Comparison of ENCODE assay signal across 21 cellular contexts in the genomic region with DNA sequence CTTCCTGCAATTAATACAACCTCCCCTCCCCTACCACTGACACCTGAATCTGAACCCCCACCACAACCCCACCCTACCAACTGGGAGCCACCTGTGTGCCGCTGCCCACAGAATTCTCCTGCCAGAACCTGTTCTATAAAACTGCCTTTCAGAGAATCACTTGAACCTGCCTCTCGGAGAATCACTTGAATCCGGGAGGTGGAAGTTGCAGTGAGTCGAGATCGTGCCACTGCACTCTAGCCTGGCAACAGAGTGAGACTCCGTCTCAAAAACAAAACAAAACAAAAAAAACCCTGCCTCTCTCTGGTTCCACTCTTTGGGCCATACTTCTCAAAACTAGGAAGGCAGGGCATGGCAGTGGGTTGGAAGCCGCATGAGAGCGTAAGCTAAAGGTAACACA. TPM values are rescaled to one million over a fixed set of nuclear protein-coding genes. Genes with fewer than 3 reads are reported as not detected.
DNase-seq lines count a peak whose midpoint lies in the region; ATAC-seq and TF ChIP-seq lines count a peak whose summit lies in the region.
"Had no signal": no experiment of that assay in that cellular context is flagged by ENCODE, and none has a peak within 500 bp of the region (broad histone marks: within the 10 kb centered on the region; RNA-seq: fewer than 3 reads in every experiment).

No MANE protein-coding gene starts in this region.

- H4K20me1 ChIP-seq in osteoblast (ENCODE audit: insufficient read depth, low read length), result peaks cover 23% of the 10 kb centered on the region

- no peaks in the 10 kb centered on the region for H3K27me3 ChIP-seq in osteoblast (ENCODE audit: insufficient read depth, low read length)
- H3K27me3 ChIP-seq in naive thymus-derived CD4-positive, alpha-beta T cell (ENCODE audit: control insufficient read depth in 2 of 2, insufficient read depth in 2 of 2, low read length in 2 of 2), result no peaks in the 10 kb centered on the region
- H3K27me3 ChIP-seq: colonic mucosa, pancreas, sigmoid colon had no signal

- peak overlapping the region; percentile 47 for H3K27ac ChIP-seq in osteoblast (ENCODE audit: low read depth, low read length)
- no peak overlapping the region for H3K27ac ChIP-seq in naive thymus-derived CD4-positive, alpha-beta T cell (ENCODE audit: low read depth, low read length)
- H3K27ac ChIP-seq: colonic mucosa had no signal

- no peaks in the 10 kb centered on the region for H3K27me3 Mint-ChIP-seq in stimulated activated naive CD8-positive, alpha-beta T cell treated with anti-CD3 and anti-CD28 coated beads, Interleukin-15, amount 100 ng/mL, for 72 hours
- no peaks in the 10 kb centered on the region for H3K27me3 Mint-ChIP-seq in activated T-helper 17 cell treated with anti-CD3 and anti-CD28 coated beads, Interleukin-2, amount 50 U/mL, for 72 hours
- H3K27me3 Mint-ChIP-seq in progenitor cell of endocrine pancreas, result no peaks in the 10 kb centered on the region
- no peaks in the 10 kb centered on the region for H3K27me3 Mint-ChIP-seq in T-helper 2 cell treated with Interferon-gamma antibody and Interleukin-4, amounts not matched to agents 5 μg/mL and 100 μg/mL, for 36 hours (ENCODE audit: low read depth)
- H3K27me3 Mint-ChIP-seq in naive thymus-derived CD4-positive, alpha-beta T cell, result no peaks in the 10 kb centered on the region
- H3K27me3 Mint-ChIP-seq: CD8-positive, alpha-beta memory T cell; effector memory CD8-positive, alpha-beta T cell; naive thymus-derived CD8-positive, alpha-beta T cell had no signal

- H3K9me3 Mint-ChIP-seq in stimulated activated naive CD8-positive, alpha-beta T cell treated with anti-CD3 and anti-CD28 coated beads, Interleukin-15, amount 100 ng/mL, for 72 hours, result no peaks in the 10 kb centered on the region
- H3K9me3 Mint-ChIP-seq in activated T-helper 17 cell treated with anti-CD3 and anti-CD28 coated beads, Interleukin-2, amount 50 U/mL, for 72 hours, result no peaks in the 10 kb centered on the region
- no peaks in the 10 kb centered on the region for H3K9me3 Mint-ChIP-seq in progenitor cell of endocrine pancreas (ENCODE audit: low read depth)
- H3K9me3 Mint-ChIP-seq in T-helper 2 cell treated with Interferon-gamma antibody and Interleukin-4, amounts not matched to agents 5 μg/mL and 100 μg/mL, for 36 hours, result no peaks in the 10 kb centered on the region
- no peaks in the 10 kb centered on the region for H3K9me3 Mint-ChIP-seq in naive thymus-derived CD4-positive, alpha-beta T cell
- H3K9me3 Mint-ChIP-seq: CD8-positive, alpha-beta memory T cell; effector memory CD8-positive, alpha-beta T cell; naive thymus-derived CD8-positive, alpha-beta T cell had no signal

- peaks cover 27% of the 10 kb centered on the region for H3K36me3 ChIP-seq in osteoblast (ENCODE audit: insufficient read depth, low read length)
- peaks cover 3 to 57% (median 18%) of the 10 kb centered on the region in 3 experiments for H3K36me3 ChIP-seq in naive thymus-derived CD4-positive, alpha-beta T cell (ENCODE audit: control insufficient read depth in 2 of 3, insufficient read depth in 3 of 3, low read length in 3 of 3)

- H2AFZ ChIP-seq in osteoblast (ENCODE audit: low read length), result no peak overlapping the region

- DNase-seq in stimulated activated naive CD8-positive, alpha-beta T cell treated with anti-CD3 and anti-CD28 coated beads, Interleukin-15, amount 100 ng/mL, for 72 hours, result no peak
- no peak for DNase-seq in stimulated activated naive CD8-positive, alpha-beta T cell treated with anti-CD3 and anti-CD28 coated beads, Interleukin-15, Interleukin-2, amounts not matched to agents 100 U/mL and 50 U/mL, for 24 hours
- DNase-seq in osteoblast (ENCODE audit: insufficient read length, low spot score, missing footprints) (no peak), progenitor cell of endocrine pancreas (ENCODE audit: low spot score, unreplicated experiment) (no peak)
- no peak for DNase-seq in T-helper 2 cell treated with Interferon-gamma antibody and Interleukin-4, amounts not matched to agents 5 μg/mL and 100 μg/mL, for 36 hours (ENCODE audit: low spot score)
- DNase-seq in naive thymus-derived CD4-positive, alpha-beta T cell, result no peak
- DNase-seq: activated CD4-positive, CD25-positive, alpha-beta regulatory T cell; CD8-positive, alpha-beta memory T cell; colonic mucosa; effector memory CD8-positive, alpha-beta T cell; mesendoderm; naive thymus-derived CD8-positive, alpha-beta T cell; NCI-H1417 treated with DMSO at 0.1 percent for 48 hours; NCI-H524; pancreas; sigmoid colon; stimulated activated CD8-positive, alpha-beta memory T cell treated with anti-CD3 and anti-CD28 coated beads, Interleukin-4, amount 100 ng/mL, for 48 hours; substantia nigra; T-helper 9 cell had no signal

- no peak overlapping the region for H3K4me3 Mint-ChIP-seq in stimulated activated naive CD8-positive, alpha-beta T cell treated with anti-CD3 and anti-CD28 coated beads, Interleukin-15, amount 100 ng/mL, for 72 hours
- no peak overlapping the region for H3K4me3 Mint-ChIP-seq in activated T-helper 17 cell treated with anti-CD3 and anti-CD28 coated beads, Interleukin-2, amount 50 U/mL, for 72 hours
- H3K4me3 Mint-ChIP-seq in progenitor cell of endocrine pancreas (ENCODE audit: low read depth), result no peak overlapping the region
- no peak overlapping the region for H3K4me3 Mint-ChIP-seq in T-helper 2 cell treated with Interferon-gamma antibody and Interleukin-4, amounts not matched to agents 5 μg/mL and 100 μg/mL, for 36 hours
- peak overlapping the region in 1 of 10 donors; percentile 61 for H3K4me3 Mint-ChIP-seq in naive thymus-derived CD4-positive, alpha-beta T cell
- H3K4me3 Mint-ChIP-seq: effector memory CD8-positive, alpha-beta T cell; naive thymus-derived CD8-positive, alpha-beta T cell had no signal

- POLR2A ChIA-PET in naive thymus-derived CD4-positive, alpha-beta T cell (lab: Charles Lee), result no interaction called here

- no peaks in the 10 kb centered on the region for H3K9me3 ChIP-seq in osteoblast (ENCODE audit: low read depth, low read length)
- no peaks in the 10 kb centered on the region for H3K9me3 ChIP-seq in naive thymus-derived CD4-positive, alpha-beta T cell (ENCODE audit: control insufficient read depth in 2 of 3, low read length in 3 of 3)
- H3K9me3 ChIP-seq: colonic mucosa, pancreas, sigmoid colon had no signal

- peaks cover 89% of the 10 kb centered on the region for H3K79me2 ChIP-seq in osteoblast (ENCODE audit: insufficient read depth, low read length)

- peaks cover 60% of the 10 kb centered on the region for H3K4me1 Mint-ChIP-seq in stimulated activated naive CD8-positive, alpha-beta T cell treated with anti-CD3 and anti-CD28 coated beads, Interleukin-15, amount 100 ng/mL, for 72 hours
- peaks cover 35% of the 10 kb centered on the region for H3K4me1 Mint-ChIP-seq in activated T-helper 17 cell treated with anti-CD3 and anti-CD28 coated beads, Interleukin-2, amount 50 U/mL, for 72 hours
- H3K4me1 Mint-ChIP-seq in progenitor cell of endocrine pancreas (ENCODE audit: low read depth), result peaks cover 6% of the 10 kb centered on the region
- peaks cover 30% of the 10 kb centered on the region for H3K4me1 Mint-ChIP-seq in T-helper 2 cell treated with Interferon-gamma antibody and Interleukin-4, amounts not matched to agents 5 μg/mL and 100 μg/mL, for 36 hours (ENCODE audit: low read depth)
- H3K4me1 Mint-ChIP-seq in naive thymus-derived CD4-positive, alpha-beta T cell, result peaks cover 38 to 56% (median 51%) of the 10 kb centered on the region in 7 donors

- H3K36me3 Mint-ChIP-seq in activated T-helper 17 cell treated with anti-CD3 and anti-CD28 coated beads, Interleukin-2, amount 50 U/mL, for 72 hours (ENCODE audit: low read depth), result peaks cover 93% of the 10 kb centered on the region
- H3K36me3 Mint-ChIP-seq in progenitor cell of endocrine pancreas (ENCODE audit: insufficient read depth), result peaks cover 13% of the 10 kb centered on the region
- peaks cover 36% of the 10 kb centered on the region for H3K36me3 Mint-ChIP-seq in T-helper 2 cell treated with Interferon-gamma antibody and Interleukin-4, amounts not matched to agents 5 μg/mL and 100 μg/mL, for 36 hours (ENCODE audit: low read depth)
- H3K36me3 Mint-ChIP-seq in naive thymus-derived CD4-positive, alpha-beta T cell, result peaks cover 4 to 47% (median 25%) of the 10 kb centered on the region in 5 donors

- TF ChIP-seq CTCF in osteoblast (IDR thresholded peaks at IDR 0.05; ENCODE audit: extremely low read depth, low read depth, low read length) (no peak), progenitor cell of endocrine pancreas (IDR thresholded peaks at IDR 0.05; ENCODE audit: unreplicated experiment) (no peak)

- CTCF ChIA-PET in naive thymus-derived CD4-positive, alpha-beta T cell (lab: Charles Lee), result no interaction called here

- no peak overlapping the region for H3K4me2 ChIP-seq in osteoblast (ENCODE audit: insufficient read depth, low read length)

- peak overlapping the region; percentile 89 to 93 for H3K27ac Mint-ChIP-seq in stimulated activated naive CD8-positive, alpha-beta T cell treated with anti-CD3 and anti-CD28 coated beads, Interleukin-15, amount 100 ng/mL, for 72 hours
- H3K27ac Mint-ChIP-seq in activated T-helper 17 cell treated with anti-CD3 and anti-CD28 coated beads, Interleukin-2, amount 50 U/mL, for 72 hours, result peak overlapping the region; percentile 80
- H3K27ac Mint-ChIP-seq in progenitor cell of endocrine pancreas, result no peak overlapping the region
- no peak overlapping the region for H3K27ac Mint-ChIP-seq in T-helper 2 cell treated with Interferon-gamma antibody and Interleukin-4, amounts not matched to agents 5 μg/mL and 100 μg/mL, for 36 hours
- peak overlapping the region in 3 of 9 donors; percentile 2 to 23 (median 21) for H3K27ac Mint-ChIP-seq in naive thymus-derived CD4-positive, alpha-beta T cell

- intact Hi-C loops in naive thymus-derived CD4-positive, alpha-beta T cell (cut with micrococcal nuclease), result no loop called here

- no peak overlapping the region for H3K4me3 ChIP-seq in osteoblast (ENCODE audit: insufficient read depth, low read length)
- H3K4me3 ChIP-seq in naive thymus-derived CD4-positive, alpha-beta T cell (ENCODE audit: low read length), result no peak overlapping the region
- H3K4me3 ChIP-seq: colonic mucosa, pancreas, sigmoid colon had no signal

- ATAC-seq in stimulated activated naive CD8-positive, alpha-beta T cell treated with anti-CD3 and anti-CD28 coated beads, Interleukin-15, amount 100 ng/mL, for 72 hours, result no peak
- ATAC-seq in stimulated activated naive CD8-positive, alpha-beta T cell treated with anti-CD3 and anti-CD28 coated beads, Interleukin-15, Interleukin-2, amounts not matched to agents 100 U/mL and 50 U/mL, for 24 hours, result no peak
- ATAC-seq in activated T-helper 17 cell treated with anti-CD3 and anti-CD28 coated beads, Interleukin-2, amount 50 U/mL, for 72 hours (replicated peaks), result no peak
- ATAC-seq in naive thymus-derived CD4-positive, alpha-beta T cell, result no peak
- ATAC-seq: effector memory CD8-positive, alpha-beta T cell; HCT116; naive thymus-derived CD8-positive, alpha-beta T cell had no signal

- H3K4me1 ChIP-seq in osteoblast (ENCODE audit: insufficient read depth, low read length), result peaks cover 49% of the 10 kb centered on the region
- H3K4me1 ChIP-seq in naive thymus-derived CD4-positive, alpha-beta T cell (ENCODE audit: control insufficient read depth in 2 of 2, insufficient read depth in 2 of 2, low read length in 2 of 2), result peaks cover 1 to 6% of the 10 kb centered on the region in 2 donors

RNA-seq across cellular contexts. Expression of gene URB1, which starts 5.7 kb away (rescaled TPM):
- total RNA-seq in activated T-helper 17 cell treated with anti-CD3 and anti-CD28 coated beads, Interleukin-2, amount 50 U/mL, for 72 hours, result 10 to 100 TPM; 17.6 to 37.2 TPM
- 15.9 and 21.7 TPM in 2 replicates for total RNA-seq in osteoblast
- total RNA-seq in progenitor cell of endocrine pancreas, result 17.0 and 17.1 TPM in 2 replicates
- total RNA-seq in naive thymus-derived CD4-positive, alpha-beta T cell, result 10 to 100 TPM; 14.5 to 20.6 (median 17.9) TPM
- polyA plus RNA-seq in naive thymus-derived CD4-positive, alpha-beta T cell, result 1 to 10 TPM; 1.8 to 6.1 TPM

RNA-seq across cellular contexts. Expression of gene EVA1C, which starts 25.4 kb away (rescaled TPM):
- total RNA-seq in activated T-helper 17 cell treated with anti-CD3 and anti-CD28 coated beads, Interleukin-2, amount 50 U/mL, for 72 hours, result 10 to 100 TPM in 1 of 2 donors, 1 to 10 TPM in 1; 10.0 to 13.1 TPM
- total RNA-seq in osteoblast (5.0 and 8.0 TPM in 2 replicates), progenitor cell of endocrine pancreas (not detected in 2 replicates)
- total RNA-seq in naive thymus-derived CD4-positive, alpha-beta T cell, result 10 to 100 TPM in 4 of 5 experiments, 1 to 10 TPM in 1; 2.6 to 16.3 (median 12.3) TPM
- polyA plus RNA-seq in naive thymus-derived CD4-positive, alpha-beta T cell, result 10 to 100 TPM in 1 of 2 donors, 1 to 10 TPM in 1; 3.8 to 11.0 TPM

Comparison
In these comparisons a context has a peak if more than half of its experiments do, and no peak if none do; other contexts are left out.
1. H3K27ac Mint-ChIP-seq: peak in stimulated activated naive CD8-positive, alpha-beta T cell treated with anti-CD3 and anti-CD28 coated beads, Interleukin-15, amount 100 ng/mL, for 72 hours (2 of 2) and activated T-helper 17 cell treated with anti-CD3 and anti-CD28 coated beads, Interleukin-2, amount 50 U/mL, for 72 hours (single experiment); none in progenitor cell of endocrine pancreas (single experiment) and T-helper 2 cell treated with Interferon-gamma antibody and Interleukin-4, amounts not matched to agents 5 μg/mL and 100 μg/mL, for 36 hours (single experiment).